ENCODE assay signal across 11 cellular contexts in the genomic region with DNA sequence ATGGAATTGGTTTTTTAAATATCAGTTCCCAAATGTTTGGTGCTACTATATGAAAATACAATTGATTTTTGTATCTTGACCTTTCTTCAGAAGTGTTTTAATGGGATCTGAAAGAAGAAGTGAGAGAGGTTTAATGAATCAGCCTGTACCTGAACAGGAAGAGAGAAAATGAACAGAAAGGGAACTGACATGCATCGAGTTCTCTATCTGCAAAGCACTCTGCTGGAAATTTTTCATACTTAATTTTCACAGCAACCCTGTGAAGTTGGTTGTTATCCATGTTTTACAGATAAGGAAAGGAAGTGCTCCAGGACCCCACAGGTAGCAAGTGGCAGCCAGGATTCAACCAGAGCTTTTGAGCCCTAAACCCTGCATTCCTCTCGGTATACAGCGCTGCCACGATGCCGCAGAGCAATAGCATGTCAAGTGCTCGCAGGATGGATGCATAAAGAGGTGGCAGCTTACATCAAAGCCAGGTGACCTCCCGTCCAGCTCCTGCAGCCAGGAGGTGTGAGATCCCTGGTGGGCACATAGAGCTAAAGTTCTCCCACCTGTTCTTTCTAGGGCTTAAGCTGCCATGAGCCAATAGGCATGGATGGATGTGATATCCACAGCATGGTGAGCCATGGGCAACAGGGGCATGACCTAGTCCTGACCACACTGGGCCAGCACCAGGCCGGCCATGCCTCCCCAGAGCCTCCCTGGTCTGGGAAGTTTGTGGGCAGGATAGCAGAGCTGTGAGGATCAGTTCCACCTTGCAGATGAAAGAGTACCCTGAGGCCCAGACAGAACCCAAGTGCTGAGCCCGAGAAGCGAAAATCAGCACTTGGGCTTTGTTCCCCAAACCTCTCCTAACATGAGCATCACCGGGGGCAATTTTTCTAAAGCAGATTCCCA. TPM values are rescaled to one million over a fixed set of nuclear protein-coding genes. Genes with fewer than 3 reads are reported as not detected.
DNase-seq lines count a peak whose midpoint lies in the region; ATAC-seq and TF ChIP-seq lines count a peak whose summit lies in the region.
"Had no signal": no experiment of that assay in that cellular context is flagged by ENCODE, and none has a peak within 500 bp of the region (broad histone marks: within the 10 kb centered on the region; RNA-seq: fewer than 3 reads in every experiment).

No MANE protein-coding gene starts in this region.

- H3K36me3 ChIP-seq in H7 (replicated peaks; ENCODE audit: control insufficient read depth, insufficient read depth, low read length) (no peaks in the 10 kb centered on the region), vagina (no peaks in the 10 kb centered on the region)

- H3K4me1 ChIP-seq in vagina = peaks cover 33% of the 10 kb centered on the region

- intact Hi-C loops in posterior vena cava (cut with DNase I) (no loop called here), vagina (cut with DNase I) (no loop called here)

- H3K4me3 ChIP-seq in H7 (ENCODE audit: insufficient read depth, low read depth, low read length) = no peak overlapping the region
- H3K4me3 ChIP-seq in vagina = no peak overlapping the region

- H3K27ac ChIP-seq in vagina = no peak overlapping the region
- H3K27ac ChIP-seq: epithelial cell of prostate had no signal

- TF ChIP-seq CTCF in vagina (IDR thresholded peaks at IDR 0.05) = no peak

- peak; percentile 31 for DNase-seq in posterior vena cava (ENCODE audit: low spot score)
- no peak for DNase-seq in SIG-M5 (lab: John Stamatoyannopoulos, UW)
- no peak for DNase-seq in H7
- no peak for DNase-seq in GM03348 (ENCODE audit: low spot score)
- no peak for DNase-seq in vagina (ENCODE audit: extremely low spot score in 2 of 2)
- DNase-seq: activated naive CD4-positive, alpha-beta T cell treated with anti-CD3 and anti-CD28 coated beads, Interleukin-2, amount 10 ng/mL, durations not matched to agents 7 days and 5 days; retina had no signal

- ATAC-seq in GM19025 (IDR thresholded peaks at IDR 0.05; ENCODE audit: low read depth, unreplicated experiment) (peak; percentile 44), HG02623 (IDR thresholded peaks at IDR 0.05; ENCODE audit: unreplicated experiment) (peak; percentile 54), HG03571 (IDR thresholded peaks at IDR 0.05; ENCODE audit: unreplicated experiment) (peak; percentile 71)

- no peaks in the 10 kb centered on the region for H3K27me3 ChIP-seq in H7 (ENCODE audit: control insufficient read depth, insufficient read depth, low read length)
- H3K27me3 ChIP-seq in vagina = no peaks in the 10 kb centered on the region

- H3K9me3 ChIP-seq in vagina = no peaks in the 10 kb centered on the region

- no peak for TF ChIP-seq POLR2A in vagina (IDR thresholded peaks at IDR 0.05)

RNA-seq across cellular contexts. Expression of a gene that starts 57.2 kb away (rescaled TPM):
- not detected for total RNA-seq in posterior vena cava
- not detected in 2 replicates for total RNA-seq in H7 (2014; rRNA removed; shearing (Covaris generic))
- 50.6 TPM for total RNA-seq in vagina

Comparison
In these comparisons a context has a peak if more than half of its experiments do, and no peak if none do; other contexts are left out.
1. RNA of a gene that starts 57.2 kb away (total RNA-seq): 50.6 TPM in vagina (single experiment); not detected in posterior vena cava and not detected in H7; every median in the first group is over 10 times any median in the second.
2. Peak in every context shown above with its lines, with median percentiles within 50 percentile points of each other: ATAC-seq.